In the genomic region with DNA sequence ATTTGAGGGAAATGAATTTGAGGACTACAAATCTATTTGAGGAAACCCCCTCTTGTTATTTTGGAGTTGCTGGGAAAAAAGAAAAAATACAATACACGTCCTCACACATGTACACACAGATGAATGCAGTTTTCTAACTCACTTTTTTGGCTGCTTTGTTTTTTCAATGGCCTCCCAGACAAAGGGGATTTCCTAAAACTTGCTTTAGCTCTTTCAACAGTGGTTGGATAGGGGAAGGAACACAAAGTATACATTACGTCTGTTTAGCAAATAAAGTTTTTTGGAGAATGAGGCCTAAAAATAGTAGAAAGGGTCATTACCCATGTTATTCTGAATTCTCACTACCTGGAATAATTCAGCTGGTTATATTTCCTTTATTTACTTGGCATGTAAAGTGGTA, we compare ENCODE assay signal across 1 cellular context.
TF ChIP-seq lines count a peak whose summit lies in the region.

No MANE protein-coding gene starts in this region.

TF ChIP-seq in GM12878, 131 proteins besides CTCF, POLR2A, EP300 and RAD21:
- peak; percentile 64 for TF ChIP-seq ZBTB40 (IDR thresholded peaks at IDR 0.05; ENCODE audit: borderline replicate concordance)
- no peak for TF ChIP-seq CBFB (IDR thresholded peaks at IDR 0.05; ENCODE audit: low read depth)
- no peak for TF ChIP-seq SIN3A (IDR thresholded peaks at IDR 0.05; ENCODE audit: low read depth, low read length)
TF ChIP-seq in GM12878: peak in this region for 1.
